Comparison of ENCODE assay signal across 10 cellular contexts in the genomic region with DNA sequence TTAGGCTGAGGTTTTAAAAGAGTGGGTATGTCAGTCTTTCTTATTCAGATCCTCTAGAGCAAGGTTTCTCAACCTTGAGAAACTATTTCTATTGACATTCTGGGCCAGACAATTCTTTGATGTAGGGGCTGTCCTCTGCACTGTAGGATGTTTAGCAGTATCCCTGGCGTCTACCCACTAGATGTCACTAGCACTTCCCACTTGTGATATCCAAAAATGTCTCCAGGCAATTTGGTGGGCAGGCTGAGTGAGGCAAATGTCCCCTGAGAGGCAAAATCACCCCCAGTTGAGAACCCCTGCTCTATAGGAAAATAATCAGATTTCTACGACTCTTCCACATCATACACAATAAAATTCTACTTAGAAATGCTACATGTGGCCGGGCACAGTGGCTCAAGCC. TPM values are rescaled to one million over a fixed set of nuclear protein-coding genes. Genes with fewer than 3 reads are reported as not detected.
DNase-seq lines count a peak whose midpoint lies in the region; ATAC-seq, FAIRE-seq and TF ChIP-seq lines count a peak whose summit lies in the region.
"Had no signal": no experiment of that assay in that cellular context is flagged by ENCODE, and none has a peak within 500 bp of the region (broad histone marks: within the 10 kb centered on the region; RNA-seq: fewer than 3 reads in every experiment).

No MANE protein-coding gene starts in this region.

- DNase-seq in DMS 273 (lab: John Stamatoyannopoulos, UW; ENCODE audit: unreplicated experiment): peak; percentile 60
- DNase-seq in DMS 273 treated with DMSO at 0.1 percent for 48 hours (lab: John Stamatoyannopoulos, UW): no peak
- peak; percentile 29 for DNase-seq in HCT116 (ENCODE audit: low read depth, low spot score)
- peak; percentile 26 for DNase-seq in RCC 7860 (ENCODE audit: low spot score)
- no peak for DNase-seq in epithelial cell of proximal tubule (ENCODE audit: low read depth)
- no peak for DNase-seq in sciatic nerve (ENCODE audit: low spot score)
- DNase-seq in activated T-helper 1 cell treated with anti-CD3 and anti-CD28 coated beads, Interleukin-12 subunit alpha, Interleukin-12 subunit beta, Interleukin-2, Interleukin-4 antibody, amounts not matched to agents 30 ng/mL and 10 ng/mL and 1 ng/mL, durations not matched to agents 14 hours and 24 hours and 36 hours (ENCODE audit: low spot score): no peak
- DNase-seq in NCI-H187 treated with DMSO at 0.1 percent for 48 hours (lab: John Stamatoyannopoulos, UW): no peak

- H3K9ac ChIP-seq in HCT116 (ENCODE audit: low read length): no peak overlapping the region

- no peak overlapping the region for H3K27ac Mint-ChIP-seq in activated T-helper 1 cell treated with anti-CD3 and anti-CD28 coated beads, Interleukin-12 subunit alpha, Interleukin-12 subunit beta, Interleukin-2, Interleukin-4 antibody, amounts not matched to agents 30 ng/mL and 10 ng/mL and 1 ng/mL, durations not matched to agents 14 hours and 24 hours and 36 hours

- RAD21 ChIA-PET in HCT116 (lab: Charles Lee; ENCODE audit: low non-redundant PET in 1 of 2, low total read pairs in 2 of 2, uncharacterized antibody in 2 of 2, unreplicated experiment in 2 of 2): no interaction called here

- H3K27me3 Mint-ChIP-seq in activated T-helper 1 cell treated with anti-CD3 and anti-CD28 coated beads, Interleukin-12 subunit alpha, Interleukin-12 subunit beta, Interleukin-2, Interleukin-4 antibody, amounts not matched to agents 30 ng/mL and 10 ng/mL and 1 ng/mL, durations not matched to agents 14 hours and 24 hours and 36 hours (ENCODE audit: insufficient read depth): no peaks in the 10 kb centered on the region

- H3K36me3 Mint-ChIP-seq in activated T-helper 1 cell treated with anti-CD3 and anti-CD28 coated beads, Interleukin-12 subunit alpha, Interleukin-12 subunit beta, Interleukin-2, Interleukin-4 antibody, amounts not matched to agents 30 ng/mL and 10 ng/mL and 1 ng/mL, durations not matched to agents 14 hours and 24 hours and 36 hours (ENCODE audit: low read depth): peaks cover 24% of the 10 kb centered on the region

- no peaks in the 10 kb centered on the region for H3K27me3 ChIP-seq in HCT116 (ENCODE audit: insufficient read depth, low read length)

- no TSS peak for BruUV-seq in HCT116 (replicated peaks; lab: Mats Ljungman, UMichigan)

- H3K4me2 ChIP-seq in HCT116 (ENCODE audit: low read length): no peak overlapping the region

- H3K4me1 ChIP-seq in HCT116 (ENCODE audit: control insufficient read depth in 1 of 2, insufficient read depth in 2 of 2, low read length in 2 of 2): peaks cover 6 to 16% of the 10 kb centered on the region in 2 experiments

- H3K4me3 Mint-ChIP-seq in activated T-helper 1 cell treated with anti-CD3 and anti-CD28 coated beads, Interleukin-12 subunit alpha, Interleukin-12 subunit beta, Interleukin-2, Interleukin-4 antibody, amounts not matched to agents 30 ng/mL and 10 ng/mL and 1 ng/mL, durations not matched to agents 14 hours and 24 hours and 36 hours: no peak overlapping the region

- no peaks in the 10 kb centered on the region for H3K9me3 Mint-ChIP-seq in activated T-helper 1 cell treated with anti-CD3 and anti-CD28 coated beads, Interleukin-12 subunit alpha, Interleukin-12 subunit beta, Interleukin-2, Interleukin-4 antibody, amounts not matched to agents 30 ng/mL and 10 ng/mL and 1 ng/mL, durations not matched to agents 14 hours and 24 hours and 36 hours

- intact Hi-C loops in HCT116 (cut with micrococcal nuclease) (loop anchor here (1.0 to 2.0 kb wide), 3 partner anchors 79 to 551 kb away; no protein-coding TSS in a partner anchor), sciatic nerve (cut with DNase I) (no loop called here)
- intact Hi-C loops in activated T-helper 1 cell treated with anti-CD3 and anti-CD28 coated beads, Interleukin-12 subunit alpha, Interleukin-12 subunit beta, Interleukin-2, Interleukin-4 antibody, amounts not matched to agents 30 ng/mL and 10 ng/mL and 1 ng/mL, durations not matched to agents 14 hours and 24 hours and 36 hours (cut with micrococcal nuclease): loop anchor here (10.0 kb wide), 2 partner anchors 881 to 989 kb away; a partner anchor contains a TSS

- H3K4me1 Mint-ChIP-seq in activated T-helper 1 cell treated with anti-CD3 and anti-CD28 coated beads, Interleukin-12 subunit alpha, Interleukin-12 subunit beta, Interleukin-2, Interleukin-4 antibody, amounts not matched to agents 30 ng/mL and 10 ng/mL and 1 ng/mL, durations not matched to agents 14 hours and 24 hours and 36 hours (ENCODE audit: low read depth): peaks cover 66% of the 10 kb centered on the region

- H3K4me3 ChIP-seq in HCT116 (replicated peaks in 1 of 2; ENCODE audit: low read depth in 1 of 2, low read length in 2 of 2) (no peak overlapping the region), epithelial cell of proximal tubule (ENCODE audit: low read depth, low read length) (no peak overlapping the region)
- H3K4me3 ChIP-seq: skin epidermis had no signal

- H3K27ac ChIP-seq in HCT116 (ENCODE audit: low read depth, low read length): no peak overlapping the region
- H3K27ac ChIP-seq: skin epidermis had no signal

- H4K20me1 ChIP-seq in HCT116 (ENCODE audit: insufficient read depth): no peaks in the 10 kb centered on the region

- CTCF ChIA-PET in HCT116 (lab: Charles Lee): no interaction called here

- ATAC-seq in HCT116: peak; percentile 67
- no peak for ATAC-seq in sciatic nerve

- TF ChIP-seq CTCF in HCT116 (IDR thresholded peaks at IDR 0.05 in 2 of 3, conservative IDR thresholded peaks at IDR 0.05 in 1 of 3; ENCODE audit: borderline replicate concordance in 1 of 3, insufficient read depth in 1 of 3, low read depth in 2 of 3, low read length in 2 of 3) (peak; percentile 56 to 62 (median 61); a peak in 5 of 6 replicates), epithelial cell of proximal tubule (conservative IDR thresholded peaks at IDR 0.05; ENCODE audit: low read depth, low read length) (peak; percentile 63)

- no peaks in the 10 kb centered on the region for H3K9me3 ChIP-seq in HCT116 (ENCODE audit: control insufficient read depth in 1 of 2, insufficient read depth in 1 of 2, low read depth in 1 of 2, low read length in 2 of 2)

- peak; percentile 75 for TF ChIP-seq RAD21 in HCT116 (IDR thresholded peaks at IDR 0.05; ENCODE audit: low read depth)

- FAIRE-seq in RCC 7860 (lab: Jason Lieb, UNC): no peak
- FAIRE-seq: A204.1 had no signal

- POLR2A ChIA-PET in HCT116 (lab: Charles Lee): no interaction called here

- H3K36me3 ChIP-seq in HCT116 (ENCODE audit: control insufficient read depth in 1 of 2, insufficient read depth in 2 of 2, low read length in 2 of 2): peaks cover 9 to 10% of the 10 kb centered on the region in 2 experiments; a peak in 2 of 4 replicates

- no peaks in the 10 kb centered on the region for H3K9me2 ChIP-seq in HCT116 (ENCODE audit: insufficient read depth)

- no peak for TF ChIP-seq POLR2A in HCT116 (IDR thresholded peaks at IDR 0.05; ENCODE audit: borderline replicate concordance, extremely low read depth, insufficient read depth, insufficient read length)

- peaks cover 70% of the 10 kb centered on the region for H3K79me2 ChIP-seq in HCT116 (ENCODE audit: insufficient read depth, low read length)

- H2AFZ ChIP-seq in HCT116 (ENCODE audit: low read depth, low read length, poor library complexity, severe bottlenecking): no peak overlapping the region

TF ChIP-seq in HCT116, 20 proteins besides CTCF, POLR2A, EP300 and RAD21 (continues in another document):
- TF ChIP-seq, protein P1, sequence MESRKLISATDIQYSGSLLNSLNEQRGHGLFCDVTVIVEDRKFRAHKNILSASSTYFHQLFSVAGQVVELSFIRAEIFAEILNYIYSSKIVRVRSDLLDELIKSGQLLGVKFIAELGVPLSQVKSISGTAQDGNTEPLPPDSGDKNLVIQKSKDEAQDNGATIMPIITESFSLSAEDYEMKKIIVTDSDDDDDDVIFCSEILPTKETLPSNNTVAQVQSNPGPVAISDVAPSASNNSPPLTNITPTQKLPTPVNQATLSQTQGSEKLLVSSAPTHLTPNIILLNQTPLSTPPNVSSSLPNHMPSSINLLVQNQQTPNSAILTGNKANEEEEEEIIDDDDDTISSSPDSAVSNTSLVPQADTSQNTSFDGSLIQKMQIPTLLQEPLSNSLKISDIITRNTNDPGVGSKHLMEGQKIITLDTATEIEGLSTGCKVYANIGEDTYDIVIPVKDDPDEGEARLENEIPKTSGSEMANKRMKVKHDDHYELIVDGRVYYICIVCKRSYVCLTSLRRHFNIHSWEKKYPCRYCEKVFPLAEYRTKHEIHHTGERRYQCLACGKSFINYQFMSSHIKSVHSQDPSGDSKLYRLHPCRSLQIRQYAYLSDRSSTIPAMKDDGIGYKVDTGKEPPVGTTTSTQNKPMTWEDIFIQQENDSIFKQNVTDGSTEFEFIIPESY (IDR thresholded peaks at IDR 0.05; ENCODE audit: extremely low read depth, insufficient replicate concordance, low read length): no peak
- TF ChIP-seq CEBPB (IDR thresholded peaks at IDR 0.05; ENCODE audit: low read depth) (no peak), SP1 (IDR thresholded peaks at IDR 0.05; ENCODE audit: low read depth) (no peak), SIN3A (IDR thresholded peaks at IDR 0.05; ENCODE audit: low read depth) (no peak), EGR1 (IDR thresholded peaks at IDR 0.05; ENCODE audit: low read depth) (no peak), EZH2 (IDR thresholded peaks at IDR 0.05) (no peak)
- TF ChIP-seq, protein P2, sequence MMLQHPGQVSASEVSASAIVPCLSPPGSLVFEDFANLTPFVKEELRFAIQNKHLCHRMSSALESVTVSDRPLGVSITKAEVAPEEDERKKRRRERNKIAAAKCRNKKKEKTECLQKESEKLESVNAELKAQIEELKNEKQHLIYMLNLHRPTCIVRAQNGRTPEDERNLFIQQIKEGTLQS (IDR thresholded peaks at IDR 0.05): no peak

RNA-seq across cellular contexts. Expression of a gene that starts 7.7 kb away (rescaled TPM):
- total RNA-seq in HCT116 (2021; ENCODE audit: unreplicated experiment): 20.7 TPM
- 8.4 and 10.2 TPM in 2 replicates for polyA plus RNA-seq in HCT116 (2012)
- 5.0 and 8.4 TPM in 2 replicates for total RNA-seq in epithelial cell of proximal tubule
- 31.9 TPM for total RNA-seq in sciatic nerve
- 18.2 and 18.5 TPM in 2 replicates for total RNA-seq in activated T-helper 1 cell treated with anti-CD3 and anti-CD28 coated beads, Interleukin-12 subunit alpha, Interleukin-12 subunit beta, Interleukin-2, Interleukin-4 antibody, amounts not matched to agents 30 ng/mL and 10 ng/mL and 1 ng/mL, durations not matched to agents 14 hours and 24 hours and 36 hours

RNA-seq across cellular contexts. Expression of a gene that starts 9.6 kb away (rescaled TPM):
- 5.0 TPM for total RNA-seq in HCT116 (2021; ENCODE audit: unreplicated experiment)
- 4.0 and 7.8 TPM in 2 replicates for polyA plus RNA-seq in HCT116 (2012)
- 6.7 and 7.4 TPM in 2 replicates for total RNA-seq in epithelial cell of proximal tubule
- total RNA-seq in sciatic nerve: 4.1 TPM
- 4.8 TPM in 2 replicates for total RNA-seq in activated T-helper 1 cell treated with anti-CD3 and anti-CD28 coated beads, Interleukin-12 subunit alpha, Interleukin-12 subunit beta, Interleukin-2, Interleukin-4 antibody, amounts not matched to agents 30 ng/mL and 10 ng/mL and 1 ng/mL, durations not matched to agents 14 hours and 24 hours and 36 hours

RNA-seq across cellular contexts. Expression of a gene that starts 53.6 kb away (rescaled TPM):
- total RNA-seq in HCT116 (2021; ENCODE audit: unreplicated experiment) (11.2 TPM), epithelial cell of proximal tubule (4.3 and 4.4 TPM in 2 replicates), sciatic nerve (1.2 TPM)
- 7.7 and 11.3 TPM in 2 replicates for polyA plus RNA-seq in HCT116 (2012)
- total RNA-seq in activated T-helper 1 cell treated with anti-CD3 and anti-CD28 coated beads, Interleukin-12 subunit alpha, Interleukin-12 subunit beta, Interleukin-2, Interleukin-4 antibody, amounts not matched to agents 30 ng/mL and 10 ng/mL and 1 ng/mL, durations not matched to agents 14 hours and 24 hours and 36 hours: 0.12 and 0.41 TPM in 2 replicates

Comparison
In these comparisons a context has a peak if more than half of its experiments do, and no peak if none do; other contexts are left out.
1. DNase-seq: peak in DMS 273 (single experiment), HCT116 (single experiment) and RCC 7860 (single experiment); none in DMS 273 treated with DMSO at 0.1 percent for 48 hours (single experiment), epithelial cell of proximal tubule (single experiment), sciatic nerve (single experiment), activated T-helper 1 cell treated with anti-CD3 and anti-CD28 coated beads, Interleukin-12 subunit alpha, Interleukin-12 subunit beta, Interleukin-2, Interleukin-4 antibody, amounts not matched to agents 30 ng/mL and 10 ng/mL and 1 ng/mL, durations not matched to agents 14 hours and 24 hours and 36 hours (single experiment) and NCI-H187 treated with DMSO at 0.1 percent for 48 hours (single experiment).